Comparison of ENCODE assay signal across 8 cellular contexts in genomic region chr5:126780165-126780827, GRCh38. TPM values are rescaled to one million over a fixed set of nuclear protein-coding genes. Genes with fewer than 3 reads are reported as not detected.
DNase-seq lines count a peak whose midpoint lies in the region; ATAC-seq, FAIRE-seq and TF ChIP-seq lines count a peak whose summit lies in the region.

No MANE protein-coding gene starts in this region.

- no peak for TF ChIP-seq POLR2A in A549 (IDR thresholded peaks at IDR 0.05; ENCODE audit: low read length)

- H3K27me3 Mint-ChIP-seq in type B pancreatic cell, result no peaks in the 10 kb centered on the region

- H3K4me3 Mint-ChIP-seq in type B pancreatic cell, result peak overlapping the region; percentile 92

- H3K4me1 ChIP-seq in A549, result peaks cover 24% of the 10 kb centered on the region

- peak overlapping the region; percentile 12; the same call in 1 of the 3 replicates for H3K4me3 ChIP-seq in A549
- no peak overlapping the region for H3K4me3 ChIP-seq in WI38 (ENCODE audit: low read depth, low read length)

- DNase-seq in A549 (ENCODE audit: low read depth in 1 of 2, low spot score in 1 of 2) (peak; percentile 72 to 73), GM04504 (ENCODE audit: low read depth) (peak; percentile 52), NCI-H2081 (lab: John Stamatoyannopoulos, UW) (peak; percentile 31 to 56), dermis microvascular lymphatic vessel endothelial cell (ENCODE audit: low read depth in 2 of 2) (peak; percentile 48 to 69), mucosa of gallbladder (ENCODE audit: low spot score) (peak; percentile 52), type B pancreatic cell (ENCODE audit: extremely low spot score, unreplicated experiment) (no peak)

- no peak for FAIRE-seq in A549 (lab: Jason Lieb, UNC)

- CTCF ChIA-PET in A549 (lab: Yijun Ruan, JAX), result interaction anchor here (0.6 to 9.1 kb wide), 33 partner anchors 9 to 713 kb away, joined by 3 to 206 read pairs (median 5); partner anchors contain the start of gene PHAX

- POLR2A ChIA-PET in A549 (lab: Yijun Ruan, JAX), result no interaction called here

- peak; percentile 82 for TF ChIP-seq CTCF in A549 (IDR thresholded peaks at IDR 0.05)
- TF ChIP-seq CTCF in WI38 (IDR thresholded peaks at IDR 0.05; ENCODE audit: low read depth, low read length), result peak; percentile 52
- peak; percentile 75 for TF ChIP-seq CTCF in type B pancreatic cell (conservative IDR thresholded peaks at IDR 0.05)

- ATAC-seq in A549 (no peak), GM18868 (IDR thresholded peaks at IDR 0.05; ENCODE audit: unreplicated experiment) (no peak)

- H3K4me2 ChIP-seq in A549, result peak overlapping the region; percentile 84

- no peaks in the 10 kb centered on the region for H3K9me3 Mint-ChIP-seq in type B pancreatic cell

- TF ChIP-seq RAD21 in A549 (conservative IDR thresholded peaks at IDR 0.05 in 1 of 2, IDR thresholded peaks at IDR 0.05 in 1 of 2), result peak; percentile 70 to 78

- 29% methylated on average over 7 of the region's 7 CpGs for WGBS in A549 (ENCODE audit: missing lambda C conversion rate)

- no peak for TF ChIP-seq EP300 in A549 (IDR thresholded peaks at IDR 0.05)

- H3K4me1 Mint-ChIP-seq in type B pancreatic cell (ENCODE audit: unreplicated experiment), result peaks cover 17% of the 10 kb centered on the region

- H3K9me3 ChIP-seq in A549, result no peaks in the 10 kb centered on the region

- peaks cover 9% of the 10 kb centered on the region for H3K36me3 Mint-ChIP-seq in type B pancreatic cell

- H3K27ac ChIP-seq in A549, result peak overlapping the region in 1 of 2 experiments; percentile 36; a peak in 3 of 6 replicates

- H3K27ac Mint-ChIP-seq in type B pancreatic cell, result peak overlapping the region; percentile 30

TF ChIP-seq in A549, 52 proteins besides CTCF, POLR2A, EP300 and RAD21:
- TF ChIP-seq ZNF302 (CRISPR knock-in tag; IDR thresholded peaks at IDR 0.05), result no peak
- TF ChIP-seq SMC3 (IDR thresholded peaks at IDR 0.05), result peak; percentile 76
- TF ChIP-seq PBX3 (IDR thresholded peaks at IDR 0.05), result no peak
- TF ChIP-seq BHLHE40 (IDR thresholded peaks at IDR 0.05; ENCODE audit: low read depth, low read length), result no peak
- TF ChIP-seq CEBPB (IDR thresholded peaks at IDR 0.05), result peak in 1 of 2 experiments; percentile 45; a peak in 1 of 4 replicates
- TF ChIP-seq HES2 (IDR thresholded peaks at IDR 0.05), result no peak
- no peak for TF ChIP-seq ELK1 (IDR thresholded peaks at IDR 0.05; ENCODE audit: low read depth, low read length)
- no peak for TF ChIP-seq FOSL2 (IDR thresholded peaks at IDR 0.05)
- TF ChIP-seq FOSL2 (CRISPR knock-in tag; IDR thresholded peaks at IDR 0.05), result no peak
TF ChIP-seq in A549: peak in this region for 2.

RNA-seq across cellular contexts. Expression of gene LMNB1, which starts 3.4 kb away (rescaled TPM):
- polyA plus RNA-seq in A549 (2011; rRNA removed) (37.0 and 45.9 TPM in 2 replicates), A549 (2017; fragmentation: RNase III; extraction: RNeasy Plus Mini Kit Qiagen cat#74134 plus additional on column Dnase treatment) (55.6 to 62.2 TPM (median 57.0 TPM) in 3 replicates)
- polyA plus RNA-seq in A549 (2012; cell fraction: cytosol; rRNA removed), result 66.0 and 76.2 TPM in 2 replicates
- 73.3 and 176 TPM in 2 replicates for polyA plus RNA-seq in A549 (2012; cell fraction: nucleus; rRNA removed)
- 16.6 and 19.2 TPM in 2 replicates for polyA minus RNA-seq in A549 (2011; rRNA and poly(A)+ RNA removed)
- total RNA-seq in dermis microvascular lymphatic vessel endothelial cell (25.7 and 61.1 TPM in 2 replicates), mucosa of gallbladder (9.4 TPM), type B pancreatic cell (ENCODE audit: low replicate concordance) (46.8 and 149 TPM in 2 replicates)
